ENCODE assay signal across 17 cellular contexts in genomic region chr1:47794530-47794929, GRCh38.
DNase-seq lines count a peak whose midpoint lies in the region; ATAC-seq, FAIRE-seq and TF ChIP-seq lines count a peak whose summit lies in the region.
"Had no signal": no experiment of that assay in that cellular context is flagged by ENCODE, and none has a peak within 500 bp of the region (broad histone marks: within the 10 kb centered on the region; RNA-seq: fewer than 3 reads in every experiment).

No MANE protein-coding gene starts in this region.

- POLR2A ChIA-PET in K562 (lab: Yijun Ruan, JAX): no interaction called here

- H3K27me3 ChIP-seq in heart right ventricle (no peaks in the 10 kb centered on the region), K562 (ENCODE audit: control insufficient read depth in 2 of 2, insufficient read depth in 2 of 2, low read length in 2 of 2) (no peaks in the 10 kb centered on the region; a peak in 1 of 5 replicates)

- TF ChIP-seq CTCF in heart right ventricle (IDR thresholded peaks at IDR 0.05) (no peak), K562 (IDR thresholded peaks at IDR 0.05 in 2 of 3, conservative IDR thresholded peaks at IDR 0.05 in 1 of 3; ENCODE audit: insufficient read depth in 2 of 3, low read depth in 1 of 3, low read length in 3 of 3) (no peak)

- H2AFZ ChIP-seq in K562 (ENCODE audit: low read depth, low read length): no peak overlapping the region
- H2AFZ ChIP-seq: GM23338 had no signal

- in situ Hi-C loops in K562 (cut with MboI): no loop called here

- WGBS in heart right ventricle, 2 donors: 95 to 97% methylated on average over 9 of the region's 9 CpGs
- WGBS in K562 (ENCODE audit: insufficient coverage, low coverage, missing lambda C conversion rate): 3% methylated on average over 9 of the region's 9 CpGs

- ATAC-seq in Right ventricle myocardium inferior (no peak), heart right ventricle (no peak), K562 (no peak), HG02759 (IDR thresholded peaks at IDR 0.05; ENCODE audit: unreplicated experiment) (no peak)
- ATAC-seq: GM23338, HCT116 had no signal

- no peaks in the 10 kb centered on the region for H3K79me2 ChIP-seq in K562 (ENCODE audit: control insufficient read depth, insufficient read depth, low read length)

- no peak for TF ChIP-seq EP300 in K562 (IDR thresholded peaks at IDR 0.05; ENCODE audit: low read length)

- TF ChIP-seq RAD21 in K562 (CRISPR knock-in tag; conservative IDR thresholded peaks at IDR 0.05 in 1 of 2, IDR thresholded peaks at IDR 0.05 in 1 of 2): no peak

- DNase-seq in NCI-H510A treated with DMSO at 0.1 percent for 48 hours (lab: John Stamatoyannopoulos, UW): peak; percentile 58
- DNase-seq in NCI-H510A (lab: John Stamatoyannopoulos, UW): no peak
- DNase-seq in Right ventricle myocardium inferior (ENCODE audit: missing footprints): peak; percentile 6
- DNase-seq in heart right ventricle: no peak
- DNase-seq in K562 (ENCODE audit: extremely low read depth in 1 of 4, low spot score in 3 of 4): no peak
- DNase-seq: C1 segment of cervical spinal cord; CD4-positive, alpha-beta memory T cell; COR-L47; DMS153; DMS79 treated with DMSO at 0.1 percent for 48 hours; GF-D8; H9 had no signal

- TF ChIP-seq POLR2A in K562 (conservative IDR thresholded peaks at IDR 0.05): no peak

- H3K4me2 ChIP-seq in K562 (ENCODE audit: insufficient read depth, low read length): no peak overlapping the region
- H3K4me2 ChIP-seq: GM23338 had no signal

- H3K4me1 ChIP-seq in heart right ventricle (peaks cover 0 to 7% (median 0%) of the 10 kb centered on the region in 9 donors), K562 (replicated peaks in 1 of 2; ENCODE audit: control insufficient read depth in 2 of 2, insufficient read depth in 2 of 2, low read length in 2 of 2) (no peaks in the 10 kb centered on the region)

- 0 out of 2 replicates have a peak, but pooled peaks cover 6% of the 10 kb centered on the region for H4K20me1 ChIP-seq in K562 (replicated peaks; ENCODE audit: control insufficient read depth, insufficient read depth, low read length)

- H3K27ac ChIP-seq in heart right ventricle (no peak overlapping the region), K562 (ENCODE audit: extremely low read depth, low read depth, low read length) (no peak overlapping the region)

- CTCF ChIA-PET in K562 (lab: Yijun Ruan, JAX; ENCODE audit: low intra/inter-chr PET ratio): no interaction called here

- no TSS peak for BruUV-seq in K562 (replicated peaks; lab: Mats Ljungman, UMichigan)

- H3K9me3 ChIP-seq in heart right ventricle (no peaks in the 10 kb centered on the region), K562 (replicated peaks; ENCODE audit: control insufficient read depth, insufficient read depth, low read depth, low read length) (no peaks in the 10 kb centered on the region)

- FAIRE-seq in K562 (lab: Jason Lieb, UNC): no peak
- FAIRE-seq: GM12891, GM18507 had no signal

- no peak overlapping the region for H3K4me3 ChIP-seq in heart right ventricle
- H3K4me3 ChIP-seq in K562: no peak overlapping the region
- H3K4me3 ChIP-seq: GM23338 had no signal

- intact Hi-C loops in Right ventricle myocardium inferior (cut with DNase I) (no loop called here), heart right ventricle (cut with DNase I) (no loop called here), K562 (cut with micrococcal nuclease) (no loop called here)

- no peaks in the 10 kb centered on the region for H3K9me1 ChIP-seq in K562 (ENCODE audit: control insufficient read depth, insufficient read depth, low read length)

- H3K36me3 ChIP-seq in heart right ventricle: no peaks in the 10 kb centered on the region
- H3K36me3 ChIP-seq in K562 (ENCODE audit: control insufficient read depth, insufficient read depth, low read length): no peaks in the 10 kb centered on the region

- H3K9ac ChIP-seq in K562 (ENCODE audit: insufficient read depth in 1 of 2, low read depth in 2 of 2, low read length in 2 of 2): no peak overlapping the region

TF ChIP-seq in K562, 482 proteins besides CTCF, POLR2A, EP300 and RAD21 (continues in another document):
- TF ChIP-seq ZNF197 (CRISPR knock-in tag; IDR thresholded peaks at IDR 0.05; ENCODE audit: low read depth): no peak
- no peak for TF ChIP-seq PTTG1 (tag; IDR thresholded peaks at IDR 0.05; ENCODE audit: low read depth)
- no peak for TF ChIP-seq ADNP (tag; IDR thresholded peaks at IDR 0.05)
- TF ChIP-seq, protein P1, sequence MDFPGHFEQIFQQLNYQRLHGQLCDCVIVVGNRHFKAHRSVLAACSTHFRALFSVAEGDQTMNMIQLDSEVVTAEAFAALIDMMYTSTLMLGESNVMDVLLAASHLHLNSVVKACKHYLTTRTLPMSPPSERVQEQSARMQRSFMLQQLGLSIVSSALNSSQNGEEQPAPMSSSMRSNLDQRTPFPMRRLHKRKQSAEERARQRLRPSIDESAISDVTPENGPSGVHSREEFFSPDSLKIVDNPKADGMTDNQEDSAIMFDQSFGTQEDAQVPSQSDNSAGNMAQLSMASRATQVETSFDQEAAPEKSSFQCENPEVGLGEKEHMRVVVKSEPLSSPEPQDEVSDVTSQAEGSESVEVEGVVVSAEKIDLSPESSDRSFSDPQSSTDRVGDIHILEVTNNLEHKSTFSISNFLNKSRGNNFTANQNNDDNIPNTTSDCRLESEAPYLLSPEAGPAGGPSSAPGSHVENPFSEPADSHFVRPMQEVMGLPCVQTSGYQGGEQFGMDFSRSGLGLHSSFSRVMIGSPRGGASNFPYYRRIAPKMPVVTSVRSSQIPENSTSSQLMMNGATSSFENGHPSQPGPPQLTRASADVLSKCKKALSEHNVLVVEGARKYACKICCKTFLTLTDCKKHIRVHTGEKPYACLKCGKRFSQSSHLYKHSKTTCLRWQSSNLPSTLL (IDR thresholded peaks at IDR 0.05): no peak
- TF ChIP-seq FIP1L1 (IDR thresholded peaks at IDR 0.05; ENCODE audit: low read depth, low read length, poor library complexity, severe bottlenecking): no peak
- no peak for TF ChIP-seq SMC3 (conservative IDR thresholded peaks at IDR 0.05; ENCODE audit: insufficient read depth, low read depth, low read length)
- TF ChIP-seq, protein P2, sequence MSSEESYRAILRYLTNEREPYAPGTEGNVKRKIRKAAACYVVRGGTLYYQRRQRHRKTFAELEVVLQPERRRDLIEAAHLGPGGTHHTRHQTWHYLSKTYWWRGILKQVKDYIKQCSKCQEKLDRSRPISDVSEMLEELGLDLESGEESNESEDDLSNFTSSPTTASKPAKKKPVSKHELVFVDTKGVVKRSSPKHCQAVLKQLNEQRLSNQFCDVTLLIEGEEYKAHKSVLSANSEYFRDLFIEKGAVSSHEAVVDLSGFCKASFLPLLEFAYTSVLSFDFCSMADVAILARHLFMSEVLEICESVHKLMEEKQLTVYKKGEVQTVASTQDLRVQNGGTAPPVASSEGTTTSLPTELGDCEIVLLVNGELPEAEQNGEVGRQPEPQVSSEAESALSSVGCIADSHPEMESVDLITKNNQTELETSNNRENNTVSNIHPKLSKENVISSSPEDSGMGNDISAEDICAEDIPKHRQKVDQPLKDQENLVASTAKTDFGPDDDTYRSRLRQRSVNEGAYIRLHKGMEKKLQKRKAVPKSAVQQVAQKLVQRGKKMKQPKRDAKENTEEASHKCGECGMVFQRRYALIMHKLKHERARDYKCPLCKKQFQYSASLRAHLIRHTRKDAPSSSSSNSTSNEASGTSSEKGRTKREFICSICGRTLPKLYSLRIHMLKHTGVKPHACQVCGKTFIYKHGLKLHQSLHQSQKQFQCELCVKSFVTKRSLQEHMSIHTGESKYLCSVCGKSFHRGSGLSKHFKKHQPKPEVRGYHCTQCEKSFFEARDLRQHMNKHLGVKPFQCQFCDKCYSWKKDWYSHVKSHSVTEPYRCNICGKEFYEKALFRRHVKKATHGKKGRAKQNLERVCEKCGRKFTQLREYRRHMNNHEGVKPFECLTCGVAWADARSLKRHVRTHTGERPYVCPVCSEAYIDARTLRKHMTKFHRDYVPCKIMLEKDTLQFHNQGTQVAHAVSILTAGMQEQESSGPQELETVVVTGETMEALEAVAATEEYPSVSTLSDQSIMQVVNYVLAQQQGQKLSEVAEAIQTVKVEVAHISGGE (CRISPR knock-in tag; IDR thresholded peaks at IDR 0.05): no peak
- TF ChIP-seq ATF1 (CRISPR knock-in tag; IDR thresholded peaks at IDR 0.05): no peak
- no peak for TF ChIP-seq ATF1 (tag; IDR thresholded peaks at IDR 0.05)
- peak; percentile 74 for TF ChIP-seq ZNF384 (IDR thresholded peaks at IDR 0.05; ENCODE audit: low read depth, low read length)
- TF ChIP-seq, protein P3, sequence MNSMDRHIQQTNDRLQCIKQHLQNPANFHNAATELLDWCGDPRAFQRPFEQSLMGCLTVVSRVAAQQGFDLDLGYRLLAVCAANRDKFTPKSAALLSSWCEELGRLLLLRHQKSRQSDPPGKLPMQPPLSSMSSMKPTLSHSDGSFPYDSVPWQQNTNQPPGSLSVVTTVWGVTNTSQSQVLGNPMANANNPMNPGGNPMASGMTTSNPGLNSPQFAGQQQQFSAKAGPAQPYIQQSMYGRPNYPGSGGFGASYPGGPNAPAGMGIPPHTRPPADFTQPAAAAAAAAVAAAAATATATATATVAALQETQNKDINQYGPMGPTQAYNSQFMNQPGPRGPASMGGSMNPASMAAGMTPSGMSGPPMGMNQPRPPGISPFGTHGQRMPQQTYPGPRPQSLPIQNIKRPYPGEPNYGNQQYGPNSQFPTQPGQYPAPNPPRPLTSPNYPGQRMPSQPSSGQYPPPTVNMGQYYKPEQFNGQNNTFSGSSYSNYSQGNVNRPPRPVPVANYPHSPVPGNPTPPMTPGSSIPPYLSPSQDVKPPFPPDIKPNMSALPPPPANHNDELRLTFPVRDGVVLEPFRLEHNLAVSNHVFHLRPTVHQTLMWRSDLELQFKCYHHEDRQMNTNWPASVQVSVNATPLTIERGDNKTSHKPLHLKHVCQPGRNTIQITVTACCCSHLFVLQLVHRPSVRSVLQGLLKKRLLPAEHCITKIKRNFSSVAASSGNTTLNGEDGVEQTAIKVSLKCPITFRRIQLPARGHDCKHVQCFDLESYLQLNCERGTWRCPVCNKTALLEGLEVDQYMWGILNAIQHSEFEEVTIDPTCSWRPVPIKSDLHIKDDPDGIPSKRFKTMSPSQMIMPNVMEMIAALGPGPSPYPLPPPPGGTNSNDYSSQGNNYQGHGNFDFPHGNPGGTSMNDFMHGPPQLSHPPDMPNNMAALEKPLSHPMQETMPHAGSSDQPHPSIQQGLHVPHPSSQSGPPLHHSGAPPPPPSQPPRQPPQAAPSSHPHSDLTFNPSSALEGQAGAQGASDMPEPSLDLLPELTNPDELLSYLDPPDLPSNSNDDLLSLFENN (IDR thresholded peaks at IDR 0.05; ENCODE audit: low read depth in 2 of 2, low read length in 2 of 2): no peak
- TF ChIP-seq ZNF12 (CRISPR knock-in tag; IDR thresholded peaks at IDR 0.05): no peak
- no peak for TF ChIP-seq PHF21A (IDR thresholded peaks at IDR 0.05; ENCODE audit: borderline replicate concordance, low read depth)

Comparison
In these comparisons a context has a peak if more than half of its experiments do, and no peak if none do; other contexts are left out.
1. DNase-seq: peak in NCI-H510A treated with DMSO at 0.1 percent for 48 hours (single experiment) and Right ventricle myocardium inferior (single experiment); none in NCI-H510A (single experiment), heart right ventricle (0 of 2) and K562 (0 of 4).